Comparison of ENCODE assay signal across 1 cellular context in genomic region chr9:20570756-20571155, GRCh38.
TF ChIP-seq lines count a peak whose summit lies in the region.

No MANE protein-coding gene starts in this region.

TF ChIP-seq in GM12878, 131 proteins besides CTCF, POLR2A, EP300 and RAD21 (continued from another document and continues in another):
- TF ChIP-seq ZNF592 (IDR thresholded peaks at IDR 0.05) (no peak), ZNF207 (IDR thresholded peaks at IDR 0.05; ENCODE audit: borderline replicate concordance) (no peak), MYB (IDR thresholded peaks at IDR 0.05; ENCODE audit: borderline replicate concordance, low read depth, low read length) (no peak), EZH2 (IDR thresholded peaks at IDR 0.05; ENCODE audit: borderline replicate concordance, control insufficient read depth, low read depth, low read length) (no peak), FOS (IDR thresholded peaks at IDR 0.05; ENCODE audit: borderline replicate concordance, extremely low read depth, insufficient read length) (no peak), PKNOX1 (IDR thresholded peaks at IDR 0.05) (no peak), TCF7 (IDR thresholded peaks at IDR 0.05; ENCODE audit: borderline replicate concordance) (no peak), YBX1 (IDR thresholded peaks at IDR 0.05) (no peak), ASH2L (IDR thresholded peaks at IDR 0.05; ENCODE audit: borderline replicate concordance, low read depth) (no peak), PML (IDR thresholded peaks at IDR 0.05; ENCODE audit: low read length) (no peak), CUX1 (IDR thresholded peaks at IDR 0.05; ENCODE audit: insufficient replicate concordance, low read depth, low read length) (no peak), USF1 (IDR thresholded peaks at IDR 0.05; ENCODE audit: borderline replicate concordance, extremely low read length, insufficient read depth, low read depth, low read length) (no peak), POLR2AphosphoS5 (IDR thresholded peaks at IDR 0.05; ENCODE audit: low read length) (no peak), MTA2 (IDR thresholded peaks at IDR 0.05; ENCODE audit: low read depth) (no peak), ZNF24 (IDR thresholded peaks at IDR 0.05) (no peak), ZNF687 (IDR thresholded peaks at IDR 0.05) (no peak), SUPT20H (IDR thresholded peaks at IDR 0.05; ENCODE audit: borderline replicate concordance, control insufficient read depth, low read depth, low read length) (no peak), ZBED1 (IDR thresholded peaks at IDR 0.05; ENCODE audit: borderline replicate concordance) (no peak), FOXM1 (IDR thresholded peaks at IDR 0.05; ENCODE audit: low read depth, low read length) (no peak), NBN (IDR thresholded peaks at IDR 0.05) (no peak), CHD4 (IDR thresholded peaks at IDR 0.05) (no peak), DPF2 (IDR thresholded peaks at IDR 0.05) (no peak), IRF4 (IDR thresholded peaks at IDR 0.05; ENCODE audit: low read depth, low read length) (no peak), ZBTB4 (CRISPR knock-in tag; IDR thresholded peaks at IDR 0.05) (no peak), NR2F1 (conservative IDR thresholded peaks at IDR 0.05) (peak; percentile 55), JUND (IDR thresholded peaks at IDR 0.05; ENCODE audit: low read depth, low read length) (peak; percentile 58; the same call in 1 of the 2 replicates), JUNB (IDR thresholded peaks at IDR 0.05) (peak; percentile 82), RFX5 (IDR thresholded peaks at IDR 0.05; ENCODE audit: low read depth, low read length) (no peak), ATF3 (IDR thresholded peaks at IDR 0.05; ENCODE audit: borderline replicate concordance, extremely low read depth, low read depth, low read length) (no peak), E2F8 (IDR thresholded peaks at IDR 0.05; ENCODE audit: low read depth, partially characterized antibody) (no peak), SPI1 (IDR thresholded peaks at IDR 0.05; ENCODE audit: borderline replicate concordance, insufficient read depth, low read depth, low read length) (no peak), HDGF (IDR thresholded peaks at IDR 0.05) (no peak), RB1 (IDR thresholded peaks at IDR 0.05; ENCODE audit: borderline replicate concordance) (no peak), POU2F2 (IDR thresholded peaks at IDR 0.05; ENCODE audit: borderline replicate concordance, low read depth, low read length) (no peak)
